ENCODE assay signal across 22 cellular contexts in the genomic region with DNA sequence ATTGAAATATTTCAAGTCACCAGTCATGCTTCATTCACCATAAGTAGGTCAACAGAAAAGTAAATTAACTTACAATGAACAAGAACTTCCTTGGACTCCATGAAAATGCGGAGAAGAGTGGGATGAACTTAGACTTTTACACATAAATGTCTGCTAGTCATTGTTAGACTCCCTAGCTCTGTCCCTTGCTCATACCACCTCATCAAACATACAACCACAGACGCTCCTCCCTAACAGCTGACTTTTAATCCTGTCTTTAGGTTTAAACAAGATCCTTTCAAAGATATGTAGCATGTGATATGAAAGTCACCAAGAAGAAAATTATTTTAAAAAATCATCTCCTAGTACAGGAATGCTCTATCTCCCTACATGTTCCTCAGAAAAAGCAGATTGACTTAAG.
"Had no signal": no experiment of that assay in that cellular context is flagged by ENCODE, and none has a peak within 500 bp of the region (broad histone marks: within the 10 kb centered on the region; RNA-seq: fewer than 3 reads in every experiment).

No MANE protein-coding gene starts in this region.

- H3K4me3 Mint-ChIP-seq: IgD-negative memory B cell had no signal

- H3K9ac ChIP-seq: KMS-11 had no signal

- H3K27ac Mint-ChIP-seq: IgD-negative memory B cell had no signal

- H3K4me1 Mint-ChIP-seq: IgD-negative memory B cell had no signal

- H3K4me3 ChIP-seq: K562 had no signal

- FAIRE-seq: HTR-8/SVneo, K562 had no signal

- H3K4me2 ChIP-seq: KMS-11 had no signal

- ATAC-seq: K562, Panc1, PC-3, SK-N-SH treated with all-trans-retinoic acid at 6 μM for 48 hours had no signal

- DNase-seq: Kasumi-1, MM.1S, NCI-H1092 treated with DMSO at 0.1 percent for 48 hours, NCI-H1436, NCI-H187, NCI-H2029, NCI-H2081 treated with DMSO at 0.1 percent for 48 hours, NCI-H2171, NCI-H345, NCI-H446 treated with DMSO at 0.1 percent for 48 hours, NCI-H510A treated with DMSO at 0.1 percent for 48 hours, NCI-H526, PC-3, SHP77 had no signal

- H3K27ac ChIP-seq: HL-60, KMS-11, RWPE1 had no signal

- H3K36me3 Mint-ChIP-seq: IgD-negative memory B cell had no signal

- H3K27me3 Mint-ChIP-seq: IgD-negative memory B cell had no signal
